ENCODE assay signal across 15 cellular contexts in the genomic region with DNA sequence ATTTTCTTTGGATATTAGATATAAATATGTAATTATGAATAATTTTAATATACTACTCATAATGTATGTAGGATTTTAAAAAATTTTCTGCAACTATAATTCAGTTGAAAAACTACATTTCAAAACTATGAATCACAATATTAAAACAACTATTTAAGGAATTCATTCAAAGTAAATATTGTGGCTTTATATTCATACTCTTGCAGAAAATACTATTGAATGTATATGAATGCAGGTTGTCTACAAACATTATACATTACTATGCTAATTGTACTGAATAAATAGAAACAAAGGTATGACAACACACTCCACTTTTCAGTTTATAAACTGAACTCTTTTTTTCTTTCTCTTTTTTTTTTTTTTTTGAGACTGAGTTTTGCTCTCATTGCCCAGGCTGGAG. TPM values are rescaled to one million over a fixed set of nuclear protein-coding genes. Genes with fewer than 3 reads are reported as not detected.
DNase-seq lines count a peak whose midpoint lies in the region; ATAC-seq, FAIRE-seq and TF ChIP-seq lines count a peak whose summit lies in the region.
"Had no signal": no experiment of that assay in that cellular context is flagged by ENCODE, and none has a peak within 500 bp of the region (broad histone marks: within the 10 kb centered on the region; RNA-seq: fewer than 3 reads in every experiment).

No MANE protein-coding gene starts in this region.

- H3K4me1 Mint-ChIP-seq in immature natural killer cell = peaks cover 62 to 85% of the 10 kb centered on the region in 2 donors
- peaks cover 5% of the 10 kb centered on the region for H3K4me1 Mint-ChIP-seq in activated T-cell treated with anti-CD3 and anti-CD28 coated beads, Interleukin-2, amount 50 U/mL, for 72 hours (ENCODE audit: low read depth)

- peak overlapping the region; percentile 38 for H3K4me3 ChIP-seq in BLaER1
- H3K4me3 ChIP-seq in PC-9 = peak overlapping the region; percentile 22; the same call in 1 of the 2 replicates
- H3K4me3 ChIP-seq in left lung = no peak overlapping the region

- CTCF ChIA-PET in PC-9 (lab: Charles Lee) = no interaction called here

- DNase-seq in PC-9 (peak in 1 of 2 experiments; percentile 59), left lung (no peak), immature natural killer cell (no peak)
- no peak for DNase-seq in activated T-cell treated with anti-CD3 and anti-CD28 coated beads, Interleukin-2, amount 50 U/mL, for 72 hours
- DNase-seq: CD4-positive, CD25-positive, alpha-beta regulatory T cell; DMS53; HCEC 1CT; HFFc6 had no signal

- POLR2A ChIA-PET in PC-9 (lab: Charles Lee; ENCODE audit: unreplicated experiment) = no interaction called here

- H3K9me3 Mint-ChIP-seq in immature natural killer cell = peaks cover 14 to 26% (median 20%) of the 10 kb centered on the region in 6 donors
- peaks cover 9 to 17% of the 10 kb centered on the region in 2 donors for H3K9me3 Mint-ChIP-seq in activated T-cell treated with anti-CD3 and anti-CD28 coated beads, Interleukin-2, amount 50 U/mL, for 72 hours

- H3K9me3 ChIP-seq in BLaER1 = peaks cover 100% of the 10 kb centered on the region
- H3K9me3 ChIP-seq in PC-9 (ENCODE audit: insufficient read depth, low read depth) = peaks cover 77% of the 10 kb centered on the region
- peaks cover 7 to 99% of the 10 kb centered on the region in 2 donors for H3K9me3 ChIP-seq in left lung

- no peak overlapping the region for H3K4me3 Mint-ChIP-seq in immature natural killer cell
- no peak overlapping the region for H3K4me3 Mint-ChIP-seq in activated T-cell treated with anti-CD3 and anti-CD28 coated beads, Interleukin-2, amount 50 U/mL, for 72 hours
- H3K4me3 Mint-ChIP-seq: HFFc6, IgD-negative memory B cell had no signal

- peaks cover 95% of the 10 kb centered on the region for H3K79me2 ChIP-seq in PC-9 (ENCODE audit: low read depth)

- H4K20me1 ChIP-seq in BLaER1 = peaks cover 56% of the 10 kb centered on the region
- no peaks in the 10 kb centered on the region for H4K20me1 ChIP-seq in PC-9 (ENCODE audit: insufficient read depth)

- FAIRE-seq in A204.1 (lab: Jason Lieb, UNC) (peak; percentile 91), islet of Langerhans (lab: Jason Lieb, UNC) (peak; percentile 47)
- FAIRE-seq: GM12891, GM19239 had no signal

- no peak overlapping the region for H3K9ac ChIP-seq in BLaER1

- no TSS peak for BruUV-seq in PC-9 (replicated peaks; lab: Mats Ljungman, UMichigan)

- peak overlapping the region in 1 of 6 donors; percentile 16 for H3K27ac Mint-ChIP-seq in immature natural killer cell
- H3K27ac Mint-ChIP-seq in activated T-cell treated with anti-CD3 and anti-CD28 coated beads, Interleukin-2, amount 50 U/mL, for 72 hours = no peak overlapping the region
- H3K27ac Mint-ChIP-seq: CD4-positive, CD25-positive, alpha-beta regulatory T cell; HFFc6; IgD-negative memory B cell had no signal

- H2AFZ ChIP-seq in PC-9 = no peak overlapping the region

- no peaks in the 10 kb centered on the region for H3K9me2 ChIP-seq in PC-9 (ENCODE audit: insufficient read depth)

- H3K36me3 ChIP-seq in BLaER1 = peaks cover 98% of the 10 kb centered on the region
- peaks cover 93% of the 10 kb centered on the region for H3K36me3 ChIP-seq in PC-9 (ENCODE audit: low read depth)
- peaks cover 0 to 92% of the 10 kb centered on the region in 2 donors for H3K36me3 ChIP-seq in left lung

- H3K36me3 Mint-ChIP-seq in immature natural killer cell = peaks cover 29 to 48% (median 47%) of the 10 kb centered on the region in 3 donors
- peaks cover 45 to 77% of the 10 kb centered on the region in 2 donors for H3K36me3 Mint-ChIP-seq in activated T-cell treated with anti-CD3 and anti-CD28 coated beads, Interleukin-2, amount 50 U/mL, for 72 hours (ENCODE audit: insufficient read depth in 2 of 2)

- ATAC-seq in left lung (no peak), GM19452 (IDR thresholded peaks at IDR 0.05; ENCODE audit: unreplicated experiment) (no peak)
- no peak for ATAC-seq in activated T-cell treated with anti-CD3 and anti-CD28 coated beads, Interleukin-2, amount 50 U/mL, for 72 hours (replicated peaks in 1 of 2)

- no peak overlapping the region for H3K4me2 ChIP-seq in BLaER1
- no peak overlapping the region for H3K4me2 ChIP-seq in PC-9

- H3F3A ChIP-seq in PC-9 (ENCODE audit: insufficient read depth, low read depth) = no peaks in the 10 kb centered on the region

- H3K27ac ChIP-seq in BLaER1 (no peak overlapping the region), PC-9 (no peak overlapping the region), left lung (no peak overlapping the region)

- H3K27me3 ChIP-seq in BLaER1 (no peaks in the 10 kb centered on the region; the same call in 1 of the 2 replicates), PC-9 (ENCODE audit: insufficient read depth, low read depth) (no peaks in the 10 kb centered on the region), left lung (no peaks in the 10 kb centered on the region)

- H3K4me1 ChIP-seq in BLaER1 (no peaks in the 10 kb centered on the region), PC-9 (replicated peaks; ENCODE audit: insufficient read depth) (no peaks in the 10 kb centered on the region), left lung (no peaks in the 10 kb centered on the region)

- no peaks in the 10 kb centered on the region for H3K27me3 Mint-ChIP-seq in immature natural killer cell (ENCODE audit: low read depth in 3 of 3)
- no peaks in the 10 kb centered on the region for H3K27me3 Mint-ChIP-seq in activated T-cell treated with anti-CD3 and anti-CD28 coated beads, Interleukin-2, amount 50 U/mL, for 72 hours (ENCODE audit: low read depth)
- H3K27me3 Mint-ChIP-seq: CD4-positive, CD25-positive, alpha-beta regulatory T cell; IgD-negative memory B cell had no signal

- intact Hi-C loops in PC-9 (cut with micrococcal nuclease; ENCODE audit: unreplicated experiment) (no loop called here), left lung (cut with DNase I) (no loop called here)

- TF ChIP-seq CTCF in PC-9 (conservative IDR thresholded peaks at IDR 0.05) = no peak
- no peak for TF ChIP-seq CTCF in left lung (IDR thresholded peaks at IDR 0.05)

RNA-seq across cellular contexts. Expression of a gene that starts 14.2 kb away (rescaled TPM):
- total RNA-seq in PC-9 (2021) = 37.4 and 44.9 TPM in 2 replicates
- 10 to 100 TPM; 36.8 to 48.4 TPM for total RNA-seq in left lung
- polyA plus RNA-seq in immature natural killer cell = 10 to 100 TPM; 14.5 to 48.1 (median 19.7) TPM
- total RNA-seq in activated T-cell treated with anti-CD3 and anti-CD28 coated beads, Interleukin-2, amount 50 U/mL, for 72 hours = 10 to 100 TPM; 36.5 to 42.9 TPM

Comparison
In these comparisons a context has a peak if more than half of its experiments do, and no peak if none do; other contexts are left out.
1. H3K4me3 ChIP-seq: peak in BLaER1 (single experiment) and PC-9 (single experiment); none in left lung (0 of 2).